Comparison of ENCODE assay signal across 11 cellular contexts in the genomic region with DNA sequence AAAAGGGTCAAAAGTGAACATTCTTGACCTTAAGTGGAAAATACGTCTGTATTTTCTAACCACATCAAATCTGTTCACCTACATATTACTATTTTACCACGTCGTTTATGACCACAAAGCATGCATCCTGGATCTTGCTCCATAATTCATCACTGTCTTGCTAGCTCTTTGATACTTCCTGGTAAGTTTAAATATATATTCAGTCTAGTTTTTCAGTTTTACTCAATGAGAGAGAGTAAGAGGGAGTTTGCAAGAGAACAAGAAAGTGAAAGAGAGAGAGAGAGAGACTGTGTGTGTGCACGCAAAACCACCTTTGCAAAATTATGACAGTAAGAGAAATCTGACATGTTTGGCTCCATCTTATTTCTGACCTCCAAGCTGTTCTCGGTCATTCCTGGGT.
A peak's percentile ranks its signal among the peaks of the same experiment; 100 is the strongest.
DNase-seq lines count a peak whose midpoint lies in the region; ATAC-seq and TF ChIP-seq lines count a peak whose summit lies in the region.
"Had no signal": no experiment of that assay in that cellular context is flagged by ENCODE, and none has a peak within 500 bp of the region (broad histone marks: within the 10 kb centered on the region; RNA-seq: fewer than 3 reads in every experiment).

No MANE protein-coding gene starts in this region.

- no peaks in the 10 kb centered on the region for H3K36me3 Mint-ChIP-seq in nephron (ENCODE audit: low read depth)
- H3K36me3 Mint-ChIP-seq: activated naive CD8-positive, alpha-beta T cell had no signal

- TF ChIP-seq CTCF in nephron (IDR thresholded peaks at IDR 0.05; ENCODE audit: unreplicated experiment in 3 of 3), result no peak

- no peak overlapping the region for H3K4me3 Mint-ChIP-seq in nephron
- H3K4me3 Mint-ChIP-seq: activated naive CD8-positive, alpha-beta T cell had no signal

- H3K27ac Mint-ChIP-seq in nephron, result peak overlapping the region in 2 of 3 experiments; percentile 18 to 41
- H3K27ac Mint-ChIP-seq: activated naive CD8-positive, alpha-beta T cell had no signal

- no peaks in the 10 kb centered on the region for H3K4me1 Mint-ChIP-seq in nephron

- ATAC-seq in GM19025 (IDR thresholded peaks at IDR 0.05; ENCODE audit: low read depth, unreplicated experiment), result peak; percentile 90
- peak; percentile 94 for ATAC-seq in GM21825 (IDR thresholded peaks at IDR 0.05; ENCODE audit: unreplicated experiment)
- ATAC-seq in HG03439 (IDR thresholded peaks at IDR 0.05; ENCODE audit: unreplicated experiment), result peak; percentile 92
- ATAC-seq: left lobe of liver had no signal

- H3K27me3 Mint-ChIP-seq in nephron (ENCODE audit: low read depth), result peaks cover under 1% of the 10 kb centered on the region
- H3K27me3 Mint-ChIP-seq: activated naive CD8-positive, alpha-beta T cell had no signal

- H3K9me3 Mint-ChIP-seq in nephron, result no peaks in the 10 kb centered on the region

- DNase-seq in amygdala (lab: John Stamatoyannopoulos, UW) (no peak), RKO (ENCODE audit: low spot score) (no peak), putamen (ENCODE audit: low spot score) (no peak)
- no peak for DNase-seq in activated CD8-positive, alpha-beta memory T cell treated with anti-CD3 and anti-CD28 coated beads for 24 hours
- DNase-seq: NK-92 treated with Interleukin-12 subunit alpha and Interleukin-12 subunit beta, amount 100 ng/mL, for 24 hours had no signal
